Comparison of ENCODE assay signal across 3 cellular contexts in the genomic region with DNA sequence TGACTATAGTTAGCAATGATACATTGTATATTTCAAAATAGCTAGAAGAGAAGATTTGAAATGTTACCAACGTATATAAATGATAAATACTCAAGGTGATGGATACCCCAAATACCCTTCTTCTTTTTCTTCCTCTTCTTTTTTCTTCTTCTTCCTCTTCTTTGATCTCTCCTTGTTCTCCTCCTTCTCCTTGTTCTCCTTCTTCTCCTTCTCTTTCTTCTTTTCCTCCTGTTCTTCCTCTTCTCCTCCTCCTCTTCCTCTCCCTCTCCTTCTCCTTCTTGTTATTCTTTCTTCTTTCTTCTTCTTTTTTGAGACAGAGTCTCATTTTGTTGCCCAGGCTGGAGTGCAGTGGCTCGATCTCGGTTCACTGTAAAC.
TF ChIP-seq lines count a peak whose summit lies in the region.

No MANE protein-coding gene starts in this region.

TF ChIP-seq in SK-N-SH, 30 proteins besides CTCF, POLR2A, EP300 and RAD21:
- no peak for TF ChIP-seq EZH2phosphoT487 (IDR thresholded peaks at IDR 0.05; ENCODE audit: borderline replicate concordance, low read depth)
- no peak for TF ChIP-seq RXRA (IDR thresholded peaks at IDR 0.05; ENCODE audit: borderline replicate concordance, low read depth)
- TF ChIP-seq RCOR1 (IDR thresholded peaks at IDR 0.05; ENCODE audit: low read length): no peak

TF ChIP-seq in SK-N-SH treated with all-trans-retinoic acid at 6 μM for 48 hours, 23 proteins besides CTCF, POLR2A, EP300 and RAD21:
- TF ChIP-seq ESRRG (CRISPR knock-in tag; IDR thresholded peaks at IDR 0.05) (no peak), OSR1 (CRISPR knock-in tag; IDR thresholded peaks at IDR 0.05) (no peak), ISL1 (CRISPR knock-in tag; IDR thresholded peaks at IDR 0.05) (no peak), ZNF8 (CRISPR knock-in tag; IDR thresholded peaks at IDR 0.05) (no peak), TOX (CRISPR knock-in tag; IDR thresholded peaks at IDR 0.05; ENCODE audit: borderline replicate concordance) (no peak), ZFP3 (CRISPR knock-in tag; IDR thresholded peaks at IDR 0.05) (no peak), RARB (CRISPR knock-in tag; IDR thresholded peaks at IDR 0.05) (no peak), CSDC2 (CRISPR knock-in tag; IDR thresholded peaks at IDR 0.05) (no peak), GLIS3 (CRISPR knock-in tag; IDR thresholded peaks at IDR 0.05) (no peak), PPARA (CRISPR knock-in tag; IDR thresholded peaks at IDR 0.05; ENCODE audit: borderline replicate concordance) (no peak), ZNF70 (CRISPR knock-in tag; IDR thresholded peaks at IDR 0.05) (no peak), ZNF565 (CRISPR knock-in tag; conservative IDR thresholded peaks at IDR 0.05; ENCODE audit: low read depth) (no peak), ZC3H10 (CRISPR knock-in tag; IDR thresholded peaks at IDR 0.05) (no peak), BACH2 (CRISPR knock-in tag; IDR thresholded peaks at IDR 0.05; ENCODE audit: borderline replicate concordance) (no peak)
- TF ChIP-seq, protein P1, sequence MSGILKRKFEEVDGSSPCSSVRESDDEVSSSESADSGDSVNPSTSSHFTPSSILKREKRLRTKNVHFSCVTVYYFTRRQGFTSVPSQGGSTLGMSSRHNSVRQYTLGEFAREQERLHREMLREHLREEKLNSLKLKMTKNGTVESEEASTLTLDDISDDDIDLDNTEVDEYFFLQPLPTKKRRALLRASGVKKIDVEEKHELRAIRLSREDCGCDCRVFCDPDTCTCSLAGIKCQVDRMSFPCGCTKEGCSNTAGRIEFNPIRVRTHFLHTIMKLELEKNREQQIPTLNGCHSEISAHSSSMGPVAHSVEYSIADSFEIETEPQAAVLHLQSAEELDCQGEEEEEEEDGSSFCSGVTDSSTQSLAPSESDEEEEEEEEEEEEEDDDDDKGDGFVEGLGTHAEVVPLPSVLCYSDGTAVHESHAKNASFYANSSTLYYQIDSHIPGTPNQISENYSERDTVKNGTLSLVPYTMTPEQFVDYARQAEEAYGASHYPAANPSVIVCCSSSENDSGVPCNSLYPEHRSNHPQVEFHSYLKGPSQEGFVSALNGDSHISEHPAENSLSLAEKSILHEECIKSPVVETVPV (CRISPR knock-in tag; IDR thresholded peaks at IDR 0.05): no peak
- TF ChIP-seq, protein P2, sequence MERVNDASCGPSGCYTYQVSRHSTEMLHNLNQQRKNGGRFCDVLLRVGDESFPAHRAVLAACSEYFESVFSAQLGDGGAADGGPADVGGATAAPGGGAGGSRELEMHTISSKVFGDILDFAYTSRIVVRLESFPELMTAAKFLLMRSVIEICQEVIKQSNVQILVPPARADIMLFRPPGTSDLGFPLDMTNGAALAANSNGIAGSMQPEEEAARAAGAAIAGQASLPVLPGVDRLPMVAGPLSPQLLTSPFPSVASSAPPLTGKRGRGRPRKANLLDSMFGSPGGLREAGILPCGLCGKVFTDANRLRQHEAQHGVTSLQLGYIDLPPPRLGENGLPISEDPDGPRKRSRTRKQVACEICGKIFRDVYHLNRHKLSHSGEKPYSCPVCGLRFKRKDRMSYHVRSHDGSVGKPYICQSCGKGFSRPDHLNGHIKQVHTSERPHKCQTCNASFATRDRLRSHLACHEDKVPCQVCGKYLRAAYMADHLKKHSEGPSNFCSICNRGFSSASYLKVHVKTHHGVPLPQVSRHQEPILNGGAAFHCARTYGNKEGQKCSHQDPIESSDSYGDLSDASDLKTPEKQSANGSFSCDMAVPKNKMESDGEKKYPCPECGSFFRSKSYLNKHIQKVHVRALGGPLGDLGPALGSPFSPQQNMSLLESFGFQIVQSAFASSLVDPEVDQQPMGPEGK (CRISPR knock-in tag; IDR thresholded peaks at IDR 0.05; ENCODE audit: borderline replicate concordance): no peak
- TF ChIP-seq, protein P3, sequence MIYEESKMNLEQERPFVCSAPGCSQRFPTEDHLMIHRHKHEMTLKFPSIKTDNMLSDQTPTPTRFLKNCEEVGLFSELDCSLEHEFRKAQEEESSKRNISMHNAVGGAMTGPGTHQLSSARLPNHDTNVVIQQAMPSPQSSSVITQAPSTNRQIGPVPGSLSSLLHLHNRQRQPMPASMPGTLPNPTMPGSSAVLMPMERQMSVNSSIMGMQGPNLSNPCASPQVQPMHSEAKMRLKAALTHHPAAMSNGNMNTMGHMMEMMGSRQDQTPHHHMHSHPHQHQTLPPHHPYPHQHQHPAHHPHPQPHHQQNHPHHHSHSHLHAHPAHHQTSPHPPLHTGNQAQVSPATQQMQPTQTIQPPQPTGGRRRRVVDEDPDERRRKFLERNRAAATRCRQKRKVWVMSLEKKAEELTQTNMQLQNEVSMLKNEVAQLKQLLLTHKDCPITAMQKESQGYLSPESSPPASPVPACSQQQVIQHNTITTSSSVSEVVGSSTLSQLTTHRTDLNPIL (CRISPR knock-in tag; IDR thresholded peaks at IDR 0.05; ENCODE audit: low read depth): no peak
- TF ChIP-seq, protein P4, sequence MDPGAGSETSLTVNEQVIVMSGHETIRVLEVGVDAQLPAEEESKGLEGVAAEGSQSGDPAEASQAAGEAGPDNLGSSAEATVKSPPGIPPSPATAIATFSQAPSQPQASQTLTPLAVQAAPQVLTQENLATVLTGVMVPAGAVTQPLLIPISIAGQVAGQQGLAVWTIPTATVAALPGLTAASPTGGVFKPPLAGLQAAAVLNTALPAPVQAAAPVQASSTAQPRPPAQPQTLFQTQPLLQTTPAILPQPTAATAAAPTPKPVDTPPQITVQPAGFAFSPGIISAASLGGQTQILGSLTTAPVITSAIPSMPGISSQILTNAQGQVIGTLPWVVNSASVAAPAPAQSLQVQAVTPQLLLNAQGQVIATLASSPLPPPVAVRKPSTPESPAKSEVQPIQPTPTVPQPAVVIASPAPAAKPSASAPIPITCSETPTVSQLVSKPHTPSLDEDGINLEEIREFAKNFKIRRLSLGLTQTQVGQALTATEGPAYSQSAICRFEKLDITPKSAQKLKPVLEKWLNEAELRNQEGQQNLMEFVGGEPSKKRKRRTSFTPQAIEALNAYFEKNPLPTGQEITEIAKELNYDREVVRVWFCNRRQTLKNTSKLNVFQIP (CRISPR knock-in tag; IDR thresholded peaks at IDR 0.05; ENCODE audit: borderline replicate concordance, low read depth): no peak

TF ChIP-seq in HepG2, 621 proteins besides CTCF, POLR2A, EP300 and RAD21:
- TF ChIP-seq, protein P5, sequence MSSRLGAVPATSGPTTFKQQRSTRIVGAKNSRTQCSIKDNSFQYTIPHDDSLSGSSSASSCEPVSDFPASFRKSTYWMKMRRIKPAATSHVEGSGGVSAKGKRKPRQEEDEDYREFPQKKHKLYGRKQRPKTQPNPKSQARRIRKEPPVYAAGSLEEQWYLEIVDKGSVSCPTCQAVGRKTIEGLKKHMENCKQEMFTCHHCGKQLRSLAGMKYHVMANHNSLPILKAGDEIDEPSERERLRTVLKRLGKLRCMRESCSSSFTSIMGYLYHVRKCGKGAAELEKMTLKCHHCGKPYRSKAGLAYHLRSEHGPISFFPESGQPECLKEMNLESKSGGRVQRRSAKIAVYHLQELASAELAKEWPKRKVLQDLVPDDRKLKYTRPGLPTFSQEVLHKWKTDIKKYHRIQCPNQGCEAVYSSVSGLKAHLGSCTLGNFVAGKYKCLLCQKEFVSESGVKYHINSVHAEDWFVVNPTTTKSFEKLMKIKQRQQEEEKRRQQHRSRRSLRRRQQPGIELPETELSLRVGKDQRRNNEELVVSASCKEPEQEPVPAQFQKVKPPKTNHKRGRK (CRISPR knock-in tag; IDR thresholded peaks at IDR 0.05): peak; percentile 88
- TF ChIP-seq ZSCAN21 (CRISPR knock-in tag; IDR thresholded peaks at IDR 0.05; ENCODE audit: borderline replicate concordance) (0 out of 2 replicates have a peak, but pooled peaks have one; percentile 10), ZNF124 (CRISPR knock-in tag; IDR thresholded peaks at IDR 0.05) (no peak), NR2C2 (CRISPR knock-in tag; IDR thresholded peaks at IDR 0.05; ENCODE audit: borderline replicate concordance) (0 out of 2 replicates have a peak, but pooled peaks have one; percentile 3), HNRNPK (IDR thresholded peaks at IDR 0.05; ENCODE audit: low read depth, low read length, poor library complexity, severe bottlenecking) (peak; percentile 68)
